Comparison of ENCODE assay signal across 13 cellular contexts in genomic region chr1:25871704-25872494, GRCh38. TPM values are rescaled to one million over a fixed set of nuclear protein-coding genes. Genes with fewer than 3 reads are reported as not detected.
DNase-seq lines count a peak whose midpoint lies in the region; ATAC-seq and TF ChIP-seq lines count a peak whose summit lies in the region.
"Had no signal": no experiment of that assay in that cellular context is flagged by ENCODE, and none has a peak within 500 bp of the region (broad histone marks: within the 10 kb centered on the region; RNA-seq: fewer than 3 reads in every experiment).

No MANE protein-coding gene starts in this region.

- no peak overlapping the region for H2AFZ ChIP-seq in PC-3 (ENCODE audit: low read length)

- peaks cover 35% of the 10 kb centered on the region for H3K4me1 Mint-ChIP-seq in WTC11

- POLR2A ChIA-PET in WTC11 (lab: Charles Lee) (no interaction called here), PC-3 (lab: Charles Lee; ENCODE audit: unreplicated experiment) (no interaction called here)

- peaks cover 7% of the 10 kb centered on the region; the same call in 1 of the 2 replicates for H3K79me2 ChIP-seq in PC-3 (ENCODE audit: low read length)

- H3K27me3 ChIP-seq in liver (ENCODE audit: control insufficient read depth in 4 of 4, insufficient read depth in 4 of 4, low read length in 3 of 4) (no peaks in the 10 kb centered on the region), upper lobe of right lung (no peaks in the 10 kb centered on the region), PC-3 (ENCODE audit: low read length) (no peaks in the 10 kb centered on the region)

- H3K4me1 ChIP-seq in liver (ENCODE audit: control insufficient read depth in 4 of 4, insufficient read depth in 4 of 4, low read length in 3 of 4) (peaks cover 27 to 82% (median 73%) of the 10 kb centered on the region in 4 donors), upper lobe of right lung (peaks cover 28% of the 10 kb centered on the region), PC-3 (ENCODE audit: insufficient read depth, low read length) (peaks cover 6% of the 10 kb centered on the region; the same call in 1 of the 2 replicates)

- no peaks in the 10 kb centered on the region for H3K36me3 ChIP-seq in liver (ENCODE audit: control insufficient read depth in 4 of 4, insufficient read depth in 3 of 4, low read depth in 1 of 4, low read length in 3 of 4)
- no peaks in the 10 kb centered on the region for H3K36me3 ChIP-seq in upper lobe of right lung
- H3K36me3 ChIP-seq in PC-3 (ENCODE audit: low read depth, low read length) = no peaks in the 10 kb centered on the region
- H3K36me3 ChIP-seq: thoracic aorta had no signal

- no peaks in the 10 kb centered on the region for H4K20me1 ChIP-seq in PC-3 (ENCODE audit: low read length)

- no peaks in the 10 kb centered on the region for H3F3A ChIP-seq in PC-3 (ENCODE audit: low read length, unreplicated experiment)

- no peaks in the 10 kb centered on the region for H3K36me3 Mint-ChIP-seq in WTC11
- H3K36me3 Mint-ChIP-seq: brain; naive thymus-derived CD8-positive, alpha-beta T cell had no signal

- intact Hi-C loops in upper lobe of right lung (cut with DNase I) = no loop called here
- intact Hi-C loops in PC-3 (cut with micrococcal nuclease) = no loop called here

- H3K9ac ChIP-seq in liver (ENCODE audit: low read depth in 1 of 2, low read length in 2 of 2) = no peak overlapping the region
- H3K9ac ChIP-seq in PC-3 (ENCODE audit: low read length) = no peak overlapping the region

- H3K4me3 ChIP-seq in liver (ENCODE audit: low read depth in 1 of 3, low read length in 3 of 3) (no peak overlapping the region), upper lobe of right lung (no peak overlapping the region), PC-3 (ENCODE audit: low read length) (no peak overlapping the region)
- H3K4me3 ChIP-seq: thoracic aorta had no signal

- BruUV-seq in PC-3 (replicated peaks; lab: Mats Ljungman, UMichigan) = no TSS peak

- TF ChIP-seq CTCF in WTC11 (IDR thresholded peaks at IDR 0.05) = no peak
- no peak for TF ChIP-seq CTCF in liver (IDR thresholded peaks at IDR 0.05; ENCODE audit: low read depth, low read length, missing input control)
- TF ChIP-seq CTCF in upper lobe of right lung (IDR thresholded peaks at IDR 0.05) = no peak
- no peak for TF ChIP-seq CTCF in PC-3 (conservative IDR thresholded peaks at IDR 0.05; ENCODE audit: low read depth, low read length)

- peaks cover 8% of the 10 kb centered on the region for H3K27me3 Mint-ChIP-seq in WTC11 (ENCODE audit: low read depth)
- H3K27me3 Mint-ChIP-seq: naive thymus-derived CD8-positive, alpha-beta T cell had no signal

- H3K27ac ChIP-seq in liver (ENCODE audit: low read depth in 1 of 2, low read length in 2 of 2) (no peak overlapping the region), upper lobe of right lung (no peak overlapping the region), PC-3 (ENCODE audit: low read length) (no peak overlapping the region)
- H3K27ac ChIP-seq: thoracic aorta had no signal

- peak; percentile 5 for DNase-seq in WTC11 (ENCODE audit: low spot score)
- DNase-seq in upper lobe of right lung = peak; percentile 55
- DNase-seq in activated CD4-positive, alpha-beta T cell treated with anti-CD3 and anti-CD28 coated beads for 4 hours = no peak
- DNase-seq in PC-3 = no peak
- DNase-seq: activated CD8-positive, alpha-beta memory T cell treated with anti-CD3 and anti-CD28 coated beads for 24 hours; effector CD8-positive, alpha-beta T cell; naive thymus-derived CD8-positive, alpha-beta T cell; NCI-H1417 treated with DMSO at 0.1 percent for 48 hours; SHP77; T1000 had no signal

- no peaks in the 10 kb centered on the region for H3K9me3 Mint-ChIP-seq in WTC11
- H3K9me3 Mint-ChIP-seq: brain; naive thymus-derived CD8-positive, alpha-beta T cell had no signal

- H3K27ac Mint-ChIP-seq in WTC11 = no peak overlapping the region
- H3K27ac Mint-ChIP-seq: naive thymus-derived CD8-positive, alpha-beta T cell had no signal

- H3K9me3 ChIP-seq in liver (ENCODE audit: control insufficient read depth in 4 of 4, low read length in 3 of 4) (no peaks in the 10 kb centered on the region), upper lobe of right lung (no peaks in the 10 kb centered on the region), PC-3 (ENCODE audit: low read length) (no peaks in the 10 kb centered on the region)
- H3K9me3 ChIP-seq: thoracic aorta had no signal

- no peaks in the 10 kb centered on the region for H3K9me2 ChIP-seq in PC-3 (replicated peaks; ENCODE audit: low read length)

- no peak for TF ChIP-seq RAD21 in liver (IDR thresholded peaks at IDR 0.05)

- ATAC-seq in WTC11 (no peak), upper lobe of right lung (peak; percentile 18), PC-3 (no peak)
- ATAC-seq: naive thymus-derived CD8-positive, alpha-beta T cell had no signal

- H3K4me2 ChIP-seq in PC-3 (ENCODE audit: low read length) = no peak overlapping the region

- 53% methylated on average over 9 of the region's 9 CpGs for WGBS in liver

- no peak overlapping the region for H3K4me3 Mint-ChIP-seq in WTC11

- CTCF ChIA-PET in WTC11 (lab: Charles Lee) (no interaction called here), PC-3 (lab: Charles Lee) (no interaction called here)

TF ChIP-seq in WTC11, 78 proteins besides CTCF, POLR2A, EP300 and RAD21 (continues in another document):
- no peak for TF ChIP-seq ZSCAN18 (CRISPR knock-in tag; IDR thresholded peaks at IDR 0.05)
- TF ChIP-seq FOXP4 (CRISPR knock-in tag; IDR thresholded peaks at IDR 0.05) = no peak

TF ChIP-seq in liver, 16 proteins besides CTCF, POLR2A, EP300 and RAD21:
- TF ChIP-seq RXRA (IDR thresholded peaks at IDR 0.05) (no peak), HNF4A (conservative IDR thresholded peaks at IDR 0.05) (peak; percentile 8 to 29), SP1 (IDR thresholded peaks at IDR 0.05) (no peak)

RNA-seq across cellular contexts. Expression of gene PAQR7, which starts 3.6 kb away (rescaled TPM):
- total RNA-seq in WTC11 (2021) = 6.7 to 9.1 TPM (median 8.4 TPM) in 3 replicates
- 1 to 10 TPM; 2.0 to 9.0 TPM for total RNA-seq in liver
- 1 to 10 TPM; 1.5 to 1.6 TPM for polyA plus RNA-seq in liver
- 10.8 TPM for total RNA-seq in upper lobe of right lung
- total RNA-seq in PC-3 (2014; rRNA removed) = 6.4 and 7.2 TPM in 2 replicates

RNA-seq across cellular contexts. Expression of gene AUNIP, which starts 12.6 kb away (rescaled TPM):
- total RNA-seq in WTC11 (2021) (14.2 to 16.1 TPM (median 15.1 TPM) in 3 replicates), liver (1 to 10 TPM in 1 of 2 donors, not detected in 1; 9.0 TPM), upper lobe of right lung (not detected), PC-3 (2014; rRNA removed) (17.6 and 22.2 TPM in 2 replicates)
- under 1 TPM; 0.18 to 0.56 TPM for polyA plus RNA-seq in liver
- total RNA-seq: naive thymus-derived CD8-positive, alpha-beta T cell; thoracic aorta had no signal
- polyA plus RNA-seq: naive thymus-derived CD8-positive, alpha-beta T cell had no signal

RNA-seq across cellular contexts. Expression of gene STMN1, which starts 34.3 kb away (rescaled TPM):
- total RNA-seq in WTC11 (2021) (418 to 483 TPM (median 458 TPM) in 3 replicates), liver (10 to 100 TPM in 1 of 2 donors, under 1 TPM in 1; 0.75 to 40.1 TPM), upper lobe of right lung (42.5 TPM), PC-3 (2014; rRNA removed) (177 and 206 TPM in 2 replicates)
- 10 to 100 TPM; 13.5 to 22.2 TPM for polyA plus RNA-seq in liver

RNA-seq across cellular contexts. Expression of gene MTFR1L, which starts 52.1 kb away (rescaled TPM):
- total RNA-seq in WTC11 (2021) (28.9 to 32.2 TPM (median 30.5 TPM) in 3 replicates), liver (10 to 100 TPM; 22.5 to 48.4 TPM), upper lobe of right lung (46.0 TPM), PC-3 (2014; rRNA removed) (32.3 and 35.6 TPM in 2 replicates)
- 10 to 100 TPM; 33.4 to 47.1 TPM for polyA plus RNA-seq in liver

Comparison
In these comparisons a context has a peak if more than half of its experiments do, and no peak if none do; other contexts are left out.
1. DNase-seq: peak in WTC11 (single experiment) and upper lobe of right lung (single experiment); none in activated CD4-positive, alpha-beta T cell treated with anti-CD3 and anti-CD28 coated beads for 4 hours (0 of 2) and PC-3 (single experiment).